8 cellular contexts compared by ENCODE assay signal in genomic region chr17:83079340-83079747, GRCh38. TPM values are rescaled to one million over a fixed set of nuclear protein-coding genes. Genes with fewer than 3 reads are reported as not detected.
DNase-seq lines count a peak whose midpoint lies in the region; ATAC-seq and TF ChIP-seq lines count a peak whose summit lies in the region.

A gene with protein sequence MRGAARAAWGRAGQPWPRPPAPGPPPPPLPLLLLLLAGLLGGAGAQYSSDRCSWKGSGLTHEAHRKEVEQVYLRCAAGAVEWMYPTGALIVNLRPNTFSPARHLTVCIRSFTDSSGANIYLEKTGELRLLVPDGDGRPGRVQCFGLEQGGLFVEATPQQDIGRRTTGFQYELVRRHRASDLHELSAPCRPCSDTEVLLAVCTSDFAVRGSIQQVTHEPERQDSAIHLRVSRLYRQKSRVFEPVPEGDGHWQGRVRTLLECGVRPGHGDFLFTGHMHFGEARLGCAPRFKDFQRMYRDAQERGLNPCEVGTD (plus strand): TSS chr17:83079609. CDS start chr17:83079816, 207 bp downstream.

- CTCF ChIA-PET in Calu3 (lab: Charles Lee): no interaction called here

- peaks cover 38% of the 10 kb centered on the region for H3K36me3 Mint-ChIP-seq in Calu3 (ENCODE audit: insufficient read depth, unreplicated experiment)
- peaks cover 5 to 18% of the 10 kb centered on the region in 2 donors for H3K36me3 Mint-ChIP-seq in stimulated activated naive B cell treated with anti-CD40 and anti-IgM and Interleukin-4, amounts not matched to agents 10 μg/mL and 1 μg/mL and 100 μg/mL, for 72 hours

- peak within 1 kb of the TSS; percentile 54 for H3K4me3 ChIP-seq in H7 (ENCODE audit: insufficient read depth, low read depth, low read length)

- peak within 1 kb of the TSS; percentile 53 for H3K4me3 Mint-ChIP-seq in Calu3 (ENCODE audit: low read depth, unreplicated experiment)
- H3K4me3 Mint-ChIP-seq in stimulated activated naive B cell treated with anti-CD40 and anti-IgM and Interleukin-4, amounts not matched to agents 10 μg/mL and 1 μg/mL and 100 μg/mL, for 72 hours: peak within 1 kb of the TSS; percentile 59 to 64

- no TSS peak for BruUV-seq in Calu3 (replicated peaks; lab: Mats Ljungman, UMichigan)

- peak; percentile 78 for DNase-seq in Calu3
- DNase-seq in H7: peak; percentile 99
- peak; percentile 26 for DNase-seq in NCI-H774 (lab: John Stamatoyannopoulos, UW)
- DNase-seq in activated T-cell treated with anti-CD3 and anti-CD28 coated beads, Interleukin-2, amount 50 U/mL, for 48 hours: peak; percentile 74 to 84
- peak; percentile 74 for DNase-seq in fibroblast of gingiva (ENCODE audit: low read depth)
- DNase-seq in myocyte (ENCODE audit: low read depth): peak; percentile 72
- DNase-seq in stimulated activated naive B cell treated with anti-CD40 and anti-IgM and Interleukin-4, amounts not matched to agents 10 μg/mL and 1 μg/mL and 100 μg/mL, for 72 hours: peak; percentile 54

- peaks cover 39% of the 10 kb centered on the region for H3K4me1 Mint-ChIP-seq in Calu3 (ENCODE audit: low read depth, unreplicated experiment)
- peaks cover 30 to 37% of the 10 kb centered on the region in 2 donors for H3K4me1 Mint-ChIP-seq in stimulated activated naive B cell treated with anti-CD40 and anti-IgM and Interleukin-4, amounts not matched to agents 10 μg/mL and 1 μg/mL and 100 μg/mL, for 72 hours

- H3K9me3 Mint-ChIP-seq in Calu3 (ENCODE audit: low read depth, unreplicated experiment): no peaks in the 10 kb centered on the region
- no peaks in the 10 kb centered on the region for H3K9me3 Mint-ChIP-seq in stimulated activated naive B cell treated with anti-CD40 and anti-IgM and Interleukin-4, amounts not matched to agents 10 μg/mL and 1 μg/mL and 100 μg/mL, for 72 hours

- peaks cover 31% of the 10 kb centered on the region for H3K27me3 ChIP-seq in H7 (ENCODE audit: control insufficient read depth, insufficient read depth, low read length)

- H3K36me3 ChIP-seq in H7 (replicated peaks; ENCODE audit: control insufficient read depth, insufficient read depth, low read length): no peaks in the 10 kb centered on the region

- TF ChIP-seq CTCF in Calu3 (IDR thresholded peaks at IDR 0.05; ENCODE audit: unreplicated experiment): no peak

- peak; percentile 52 to 66 for ATAC-seq in stimulated activated naive B cell treated with anti-CD40 and anti-IgM and Interleukin-4, amounts not matched to agents 10 μg/mL and 1 μg/mL and 100 μg/mL, for 72 hours (replicated peaks)
- ATAC-seq in GM19395 (IDR thresholded peaks at IDR 0.05; ENCODE audit: unreplicated experiment): no peak

- no peak within 1 kb of the TSS for H3K27ac Mint-ChIP-seq in Calu3 (ENCODE audit: unreplicated experiment)
- H3K27ac Mint-ChIP-seq in stimulated activated naive B cell treated with anti-CD40 and anti-IgM and Interleukin-4, amounts not matched to agents 10 μg/mL and 1 μg/mL and 100 μg/mL, for 72 hours: no peak within 1 kb of the TSS

- intact Hi-C loops in Calu3 (cut with micrococcal nuclease; ENCODE audit: unreplicated experiment): no loop called here

- H3K27me3 Mint-ChIP-seq in Calu3 (ENCODE audit: unreplicated experiment): peaks cover 23% of the 10 kb centered on the region
- peaks cover 16 to 18% of the 10 kb centered on the region in 2 donors for H3K27me3 Mint-ChIP-seq in stimulated activated naive B cell treated with anti-CD40 and anti-IgM and Interleukin-4, amounts not matched to agents 10 μg/mL and 1 μg/mL and 100 μg/mL, for 72 hours

RNA-seq across cellular contexts. Expression of the gene that starts here (rescaled TPM):
- 29.0 and 40.9 TPM in 2 replicates for total RNA-seq in Calu3 (2022)
- 26.6 and 32.0 TPM in 2 replicates for total RNA-seq in H7 (2014; rRNA removed; shearing (Covaris generic))
- total RNA-seq in myocyte: 27.6 and 35.3 TPM in 2 replicates
- 114 TPM for polyA plus RNA-seq in myocyte (2012)

Comparison
In these comparisons a context has a peak if more than half of its experiments do, and no peak if none do; other contexts are left out.
1. DNase-seq: peak in every context shown above with its lines; median percentile 99 in H7; 79 in activated T-cell treated with anti-CD3 and anti-CD28 coated beads, Interleukin-2, amount 50 U/mL, for 48 hours; 78 in Calu3; 74 in fibroblast of gingiva; 72 in myocyte; 54 in stimulated activated naive B cell treated with anti-CD40 and anti-IgM and Interleukin-4, amounts not matched to agents 10 μg/mL and 1 μg/mL and 100 μg/mL, for 72 hours; 26 in NCI-H774.